In genomic region chr6:25312703-25313102, GRCh38 we compare ENCODE assay signal across 9 cellular contexts. TPM values are rescaled to one million over a fixed set of nuclear protein-coding genes. Genes with fewer than 3 reads are reported as not detected.
DNase-seq lines count a peak whose midpoint lies in the region; ATAC-seq, FAIRE-seq and TF ChIP-seq lines count a peak whose summit lies in the region.
"Had no signal": no experiment of that assay in that cellular context is flagged by ENCODE, and none has a peak within 500 bp of the region (broad histone marks: within the 10 kb centered on the region; RNA-seq: fewer than 3 reads in every experiment).

No MANE protein-coding gene starts in this region.

- no peak overlapping the region for H3K9ac ChIP-seq in H1 (replicated peaks in 1 of 4; ENCODE audit: extremely low read depth in 1 of 4, low read depth in 3 of 4, low read length in 3 of 4)
- H3K9ac ChIP-seq in muscle layer of colon (ENCODE audit: low read length): no peak overlapping the region

- no peak overlapping the region for H3K18ac ChIP-seq in H1 (ENCODE audit: extremely low read depth, low read length)

- no peak overlapping the region for H2BK5ac ChIP-seq in H1 (ENCODE audit: low read depth, low read length)

- H2AFZ ChIP-seq in H1 (ENCODE audit: low read length): no peak overlapping the region

- H3K9me3 ChIP-seq in MG63 (no peaks in the 10 kb centered on the region), H1 (ENCODE audit: insufficient read depth in 2 of 2, low read depth in 1 of 2, low read length in 1 of 2) (no peaks in the 10 kb centered on the region), muscle layer of colon (ENCODE audit: low read length) (no peaks in the 10 kb centered on the region)

- CTCF ChIA-PET in H1 (lab: Charles Lee; ENCODE audit: partially characterized antibody): interaction anchor here (0.7 to 1.3 kb wide), 3 partner anchors 26 to 422 kb away, joined by 3 to 4 read pairs (median 3); no protein-coding TSS in a partner anchor

- no peak overlapping the region for H2BK15ac ChIP-seq in H1 (ENCODE audit: low read length)

- H3K4me3 ChIP-seq in MG63: 0 out of 2 replicates have a peak overlapping the region, but pooled peaks have one; percentile 12
- peak overlapping the region in 1 of 4 experiments; percentile 1; a peak in 1 of 8 replicates for H3K4me3 ChIP-seq in H1 (ENCODE audit: extremely low read depth in 1 of 4, insufficient read depth in 2 of 4, low read depth in 3 of 4, low read length in 4 of 4)
- H3K4me3 ChIP-seq in muscle layer of colon (ENCODE audit: low read depth in 1 of 2, low read length in 2 of 2): no peak overlapping the region

- no peak for TF ChIP-seq EP300 in H1 (IDR thresholded peaks at IDR 0.05; ENCODE audit: borderline replicate concordance in 1 of 2, low read depth in 2 of 2, low read length in 2 of 2)

- no peak overlapping the region for H4K8ac ChIP-seq in H1 (ENCODE audit: extremely low read depth, insufficient read depth, low read length)

- H3K79me2 ChIP-seq in H1 (ENCODE audit: control insufficient read depth in 1 of 2, insufficient read depth in 2 of 2, low read length in 2 of 2): peaks cover 0 to 80% of the 10 kb centered on the region in 2 experiments; a peak in 2 of 4 replicates

- H4K5ac ChIP-seq in H1 (ENCODE audit: insufficient read length, low read depth, low read length): no peak overlapping the region

- H3K23ac ChIP-seq in H1 (ENCODE audit: insufficient read length): no peak overlapping the region

- H4K91ac ChIP-seq in H1 (replicated peaks; ENCODE audit: insufficient read length, low read length): no peak overlapping the region

- H4K20me1 ChIP-seq in H1 (replicated peaks in 1 of 2; ENCODE audit: control insufficient read depth in 1 of 2, insufficient read depth in 2 of 2, low read length in 2 of 2): peaks cover 0 to 6% of the 10 kb centered on the region in 2 experiments

- H3K79me1 ChIP-seq in H1 (ENCODE audit: low read depth, low read length): peaks cover 3% of the 10 kb centered on the region; the same call in 1 of the 2 replicates

- H3K14ac ChIP-seq in H1 (ENCODE audit: insufficient read length): no peak overlapping the region

- no peak overlapping the region for H2BK12ac ChIP-seq in H1 (ENCODE audit: low read depth, low read length)

- FAIRE-seq in H1 (lab: Jason Lieb, UNC) (no peak), GM12892 (lab: Jason Lieb, UNC) (no peak)

- H2BK20ac ChIP-seq in H1 (ENCODE audit: low read length): no peak overlapping the region

- POLR2A ChIA-PET in H1 (lab: Charles Lee; ENCODE audit: partially characterized antibody): interaction anchor here (1.1 kb wide), 1 partner anchor 8 kb away, joined by 4 read pairs; no protein-coding TSS in a partner anchor

- peak; percentile 7; the same call in 1 of the 2 replicates for TF ChIP-seq CTCF in C4-2B (conservative IDR thresholded peaks at IDR 0.05)
- TF ChIP-seq CTCF in H1 (IDR thresholded peaks at IDR 0.05; ENCODE audit: control extremely low read depth in 1 of 3, insufficient read depth in 1 of 3, low read depth in 1 of 3, low read length in 3 of 3): no peak

- no peak overlapping the region for H3K4ac ChIP-seq in H1 (replicated peaks; ENCODE audit: insufficient read length, low read depth, low read length)

- DNase-seq in MG63 (no peak), H1 (ENCODE audit: low read depth in 1 of 2, low spot score in 2 of 2) (no peak), GM12892 (ENCODE audit: insufficient read length) (no peak), GM19240 (ENCODE audit: insufficient read length, low spot score) (no peak)
- DNase-seq: head of caudate nucleus had no signal

- H3K27ac ChIP-seq in C4-2B (no peak overlapping the region), H1 (ENCODE audit: low read depth, low read length) (no peak overlapping the region), muscle layer of colon (ENCODE audit: low read depth, low read length) (peak overlapping the region; percentile 3)

- H3K36me3 ChIP-seq in MG63 (no peaks in the 10 kb centered on the region), H1 (ENCODE audit: control insufficient read depth in 2 of 4, insufficient read depth in 4 of 4, low read length in 3 of 4) (no peaks in the 10 kb centered on the region), muscle layer of colon (ENCODE audit: insufficient read depth, low read length) (no peaks in the 10 kb centered on the region)

- ATAC-seq in HG03469 (IDR thresholded peaks at IDR 0.05; ENCODE audit: unreplicated experiment) (no peak), GM21576 (IDR thresholded peaks at IDR 0.05; ENCODE audit: unreplicated experiment) (no peak)

- no peaks in the 10 kb centered on the region; the same call in 1 of the 2 replicates for H3K23me2 ChIP-seq in H1 (ENCODE audit: low read depth, low read length)

- H3K27me3 ChIP-seq in MG63: no peaks in the 10 kb centered on the region
- peaks cover 0 to 1% (median 0%) of the 10 kb centered on the region in 4 experiments; a peak in 1 of 7 replicates for H3K27me3 ChIP-seq in H1 (replicated peaks in 1 of 4; ENCODE audit: control insufficient read depth in 3 of 4, extremely low read depth in 1 of 4, insufficient read depth in 3 of 4, low read length in 3 of 4)
- no peaks in the 10 kb centered on the region for H3K27me3 ChIP-seq in muscle layer of colon (ENCODE audit: control insufficient read depth in 1 of 2, insufficient read depth in 2 of 2, low read length in 2 of 2)

- 6% methylated on average over 2 of the region's 2 CpGs; no CpG with 5 or more reads in 1 of the 2 experiments for WGBS in H1 (ENCODE audit: extremely low coverage in 1 of 2, insufficient coverage in 1 of 2, insufficient read length in 1 of 2, insufficient replicate concordance in 2 of 2, low coverage in 1 of 2, low lambda C conversion rate in 2 of 2, missing lambda C conversion rate in 1 of 2), 2 experiments

- TF ChIP-seq POLR2A in H1 (IDR thresholded peaks at IDR 0.05; ENCODE audit: control extremely low read depth in 1 of 2, low read depth in 2 of 2, low read length in 2 of 2) (no peak), GM12892 (IDR thresholded peaks at IDR 0.05; ENCODE audit: low read depth, low read length) (no peak)

- no peak overlapping the region for H2AK5ac ChIP-seq in H1 (ENCODE audit: low read depth, low read length)

- H3K56ac ChIP-seq in H1 (replicated peaks; ENCODE audit: insufficient read length, low read depth, low read length): no peak overlapping the region

- peak overlapping the region; percentile 15 to 22; a peak in 1 of 4 replicates for H3K4me2 ChIP-seq in H1 (ENCODE audit: insufficient read depth in 1 of 2, low read depth in 2 of 2, low read length in 2 of 2)

- no peak for TF ChIP-seq RAD21 in H1 (IDR thresholded peaks at IDR 0.05 in 1 of 2, conservative IDR thresholded peaks at IDR 0.05 in 1 of 2; ENCODE audit: low read depth in 2 of 2, low read length in 2 of 2)

- H3K4me1 ChIP-seq in H1 (replicated peaks in 1 of 4; ENCODE audit: control insufficient read depth in 3 of 4, insufficient read depth in 4 of 4, low read length in 3 of 4) (peaks cover 2 to 23% (median 13%) of the 10 kb centered on the region in 4 experiments; a peak in 5 of 7 replicates), muscle layer of colon (ENCODE audit: insufficient read depth, low read length) (no peaks in the 10 kb centered on the region)

- H2BK120ac ChIP-seq in H1 (replicated peaks; ENCODE audit: low read depth, low read length): no peak overlapping the region

TF ChIP-seq in H1, 55 proteins besides CTCF, POLR2A, EP300 and RAD21:
- TF ChIP-seq KDM5A (IDR thresholded peaks at IDR 0.05; ENCODE audit: low read length) (no peak), ASH2L (IDR thresholded peaks at IDR 0.05; ENCODE audit: low read length) (no peak), TAF1 (IDR thresholded peaks at IDR 0.05; ENCODE audit: low read depth, low read length) (no peak), KDM1A (IDR thresholded peaks at IDR 0.05; ENCODE audit: borderline replicate concordance, low read length) (no peak), RNF2 (IDR thresholded peaks at IDR 0.05; ENCODE audit: borderline replicate concordance, low read depth, low read length, missing control alignments, poor library complexity, severe bottlenecking) (no peak), EZH2 (IDR thresholded peaks at IDR 0.05; ENCODE audit: low read depth, low read length, severe bottlenecking) (no peak), CBX8 (IDR thresholded peaks at IDR 0.05; ENCODE audit: borderline replicate concordance, low read depth, low read length) (no peak), CREB1 (IDR thresholded peaks at IDR 0.05) (no peak), NANOG (IDR thresholded peaks at IDR 0.05; ENCODE audit: insufficient read depth, low read depth, low read length, poor library complexity, severe bottlenecking) (no peak), YY1 (IDR thresholded peaks at IDR 0.05; ENCODE audit: low read depth, low read length) (no peak), POLR2AphosphoS5 (IDR thresholded peaks at IDR 0.05; ENCODE audit: low read depth, low read length) (no peak)

RNA-seq across cellular contexts. Expression of gene CARMIL1, which starts 33.5 kb away (rescaled TPM):
- total RNA-seq in MG63 (2014; rRNA removed; shearing (Covaris generic); ENCODE audit: low replicate concordance): 3.4 and 6.5 TPM in 2 replicates
- total RNA-seq in H1 (2021; fragmentation: NEBNext Ultra II Directional; extraction: Animal tissue kit (Norgen Biotek cat#: 25700)): 39.0 and 40.4 TPM in 2 replicates
- 10.7 and 20.3 TPM in 2 replicates for polyA plus RNA-seq in H1 (2011; rRNA removed)
- 16.5 TPM for polyA plus RNA-seq in H1 (2011; cell fraction: cytosol; rRNA removed)
- polyA plus RNA-seq in H1 (2011; cell fraction: nucleus; rRNA removed): 9.9 TPM
- 19.1 to 39.0 TPM (median 24.0 TPM) in 4 replicates for polyA plus RNA-seq in H1 (2012, experiment 1 of 2)
- polyA plus RNA-seq in H1 (2012, experiment 2 of 2): 4.7 TPM
- polyA plus RNA-seq in H1 (2013, experiment 1 of 2): 22.8 TPM
- 22.6 TPM for polyA plus RNA-seq in H1 (2013, experiment 2 of 2)
- polyA minus RNA-seq in H1 (2011; rRNA and poly(A)+ RNA removed): 25.0 and 40.8 TPM in 2 replicates
- 23.8 TPM for polyA minus RNA-seq in H1 (2011; cell fraction: cytosol; rRNA and poly(A)+ RNA removed)
- polyA minus RNA-seq in H1 (2011; cell fraction: nucleus; rRNA and poly(A)+ RNA removed): 34.7 TPM
- 4.0 TPM for polyA plus RNA-seq in GM12892 (2012; ENCODE audit: missing spikeins)
